ENCODE assay signal across 20 cellular contexts in the genomic region with DNA sequence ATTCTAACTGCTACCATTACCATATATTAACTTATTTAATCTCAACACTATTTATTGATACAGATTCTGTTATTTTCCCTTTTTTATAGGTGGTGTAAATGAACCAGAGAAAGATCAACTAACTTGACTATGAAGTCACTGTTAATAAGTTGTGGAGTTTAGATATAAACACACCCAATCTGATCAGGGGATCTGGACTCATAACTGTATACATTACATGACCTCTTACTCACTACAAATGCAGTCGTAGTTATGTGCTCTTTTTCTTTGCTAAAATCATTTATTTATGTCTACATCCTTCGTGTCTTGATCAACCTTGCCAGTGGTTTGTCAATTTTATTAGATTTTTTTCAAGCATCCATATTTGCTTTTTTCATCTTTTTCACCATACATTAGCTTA.
DNase-seq lines count a peak whose midpoint lies in the region; ATAC-seq and TF ChIP-seq lines count a peak whose summit lies in the region.
"Had no signal": no experiment of that assay in that cellular context is flagged by ENCODE, and none has a peak within 500 bp of the region (broad histone marks: within the 10 kb centered on the region; RNA-seq: fewer than 3 reads in every experiment).

No MANE protein-coding gene starts in this region.

- no peak overlapping the region for H3K56ac ChIP-seq in IMR-90 (ENCODE audit: extremely low read depth, insufficient read depth, low read length)

- no peak overlapping the region for H2BK20ac ChIP-seq in IMR-90 (ENCODE audit: low read depth, low read length)

- in situ Hi-C loops in IMR-90 (cut with MboI; ENCODE audit: low sequenced_read_pairs) = no loop called here
- in situ Hi-C loops in G401 (cut with HindIII; ENCODE audit: low sequenced_read_pairs) = no loop called here

- H3K4me3 ChIP-seq in IMR-90 (ENCODE audit: insufficient read depth, low read depth, low read length) (no peak overlapping the region), osteoblast (ENCODE audit: insufficient read depth, low read length) (no peak overlapping the region)
- H3K4me3 ChIP-seq: A549; BLaER1 treated with 17β-estradiol and CSF1 and Interleukin-3, amounts not matched to agents 10 nM and 100 nM had no signal

- no CpG with 5 or more reads among the region's 2 CpGs for WGBS in IMR-90 (ENCODE audit: extremely low coverage in 2 of 2, insufficient read length in 1 of 2), 2 experiments

- no peak overlapping the region for H4K91ac ChIP-seq in IMR-90 (ENCODE audit: insufficient read depth, low read depth, low read length)

- no peak overlapping the region for H3K18ac ChIP-seq in IMR-90 (ENCODE audit: low read depth, low read length)

- no peaks in the 10 kb centered on the region for H3K9me1 ChIP-seq in IMR-90 (ENCODE audit: insufficient read depth, low read length)

- CTCF ChIA-PET in IMR-90 (lab: Yijun Ruan, JAX) = no interaction called here

- H3K36me3 ChIP-seq in IMR-90 (ENCODE audit: control insufficient read depth, insufficient read depth, low read length) (no peaks in the 10 kb centered on the region), osteoblast (ENCODE audit: insufficient read depth, low read length) (no peaks in the 10 kb centered on the region)
- H3K36me3 ChIP-seq: BLaER1 treated with 17β-estradiol and CSF1 and Interleukin-3, amounts not matched to agents 10 nM and 100 nM had no signal

- intact Hi-C loops in IMR-90 (cut with micrococcal nuclease) = no loop called here

- no peak overlapping the region for H3K14ac ChIP-seq in IMR-90 (replicated peaks; ENCODE audit: low read depth, low read length)

- no peaks in the 10 kb centered on the region for H3K79me2 ChIP-seq in osteoblast (ENCODE audit: insufficient read depth, low read length)

- DNase-seq in ELR (ENCODE audit: low read depth) (peak; percentile 62), IMR-90 (peak; percentile 76), iris pigment epithelial cell (ENCODE audit: low read depth) (peak; percentile 62), osteoblast (ENCODE audit: insufficient read length, low spot score, missing footprints) (peak; percentile 36), G401 (ENCODE audit: low spot score) (no peak), DMS53 treated with DMSO at 0.1 percent for 48 hours (lab: John Stamatoyannopoulos, UW; ENCODE audit: unreplicated experiment) (no peak)
- DNase-seq: AML-193; CD4-positive, alpha-beta T cell; CD8-positive, alpha-beta memory T cell; COR-L47; DMS 273 treated with DMSO at 0.1 percent for 48 hours; DMS153; DMS53; DMS79 treated with DMSO at 0.1 percent for 48 hours; GF-D8 had no signal

- H2AK9ac ChIP-seq in IMR-90 (replicated peaks; ENCODE audit: low read depth, low read length, poor library complexity) = no peak overlapping the region

- no peak overlapping the region for H4K5ac ChIP-seq in IMR-90 (ENCODE audit: low read depth, low read length)

- H3K9ac ChIP-seq in IMR-90 (ENCODE audit: low read depth, low read length) = no peak overlapping the region
- H3K9ac ChIP-seq: BLaER1 treated with 17β-estradiol and CSF1 and Interleukin-3, amounts not matched to agents 10 nM and 100 nM had no signal

- dilution Hi-C loops in IMR-90 (cut with HindIII; ENCODE audit: low sequenced_read_pairs, unreplicated experiment) = no loop called here

- H3K9me3 ChIP-seq in IMR-90 (ENCODE audit: control insufficient read depth, insufficient read depth, low read length) (no peaks in the 10 kb centered on the region), osteoblast (ENCODE audit: low read depth, low read length) (no peaks in the 10 kb centered on the region)
- H3K9me3 ChIP-seq: A549 had no signal

- no peak overlapping the region for H2BK5ac ChIP-seq in IMR-90 (ENCODE audit: low read depth, low read length, poor library complexity, severe bottlenecking)

- TF ChIP-seq CTCF in IMR-90 (conservative IDR thresholded peaks at IDR 0.05; ENCODE audit: low read depth, low read length) (no peak), osteoblast (IDR thresholded peaks at IDR 0.05; ENCODE audit: extremely low read depth, low read depth, low read length) (no peak)

- no peaks in the 10 kb centered on the region for H3K27me3 ChIP-seq in IMR-90 (ENCODE audit: control insufficient read depth, insufficient read depth, low read length)
- no peaks in the 10 kb centered on the region for H3K27me3 ChIP-seq in osteoblast (ENCODE audit: insufficient read depth, low read length)
- H3K27me3 ChIP-seq: BLaER1 treated with 17β-estradiol and CSF1 and Interleukin-3, amounts not matched to agents 10 nM and 100 nM had no signal

- no peak overlapping the region for H3K27ac ChIP-seq in IMR-90 (ENCODE audit: insufficient read depth, low read length)
- H3K27ac ChIP-seq in osteoblast (ENCODE audit: low read depth, low read length) = no peak overlapping the region
- H3K27ac ChIP-seq: 22Rv1; A549; BLaER1 treated with 17β-estradiol and CSF1 and Interleukin-3, amounts not matched to agents 10 nM and 100 nM; C4-2B had no signal

- ATAC-seq in IMR-90 (ENCODE audit: low read depth) = peak; percentile 84
- no peak for ATAC-seq in HG03025 (IDR thresholded peaks at IDR 0.05; ENCODE audit: low FRiP score, unreplicated experiment)
- ATAC-seq: A549 had no signal

- H2AFZ ChIP-seq in IMR-90 (replicated peaks; ENCODE audit: low read length, poor library complexity) (no peak overlapping the region), osteoblast (ENCODE audit: low read length) (peak overlapping the region; percentile 15)

- H3K4ac ChIP-seq in IMR-90 (ENCODE audit: low read depth, low read length) = no peak overlapping the region

- H3K4me2 ChIP-seq in IMR-90 (ENCODE audit: low read depth, low read length) (no peak overlapping the region), osteoblast (ENCODE audit: insufficient read depth, low read length) (no peak overlapping the region)
- H3K4me2 ChIP-seq: A549; BLaER1 treated with 17β-estradiol and CSF1 and Interleukin-3, amounts not matched to agents 10 nM and 100 nM had no signal

- no peak for TF ChIP-seq POLR2A in IMR-90 (IDR thresholded peaks at IDR 0.05; ENCODE audit: low read depth, low read length)

- H4K20me1 ChIP-seq in IMR-90 (ENCODE audit: insufficient read depth, low read length) (no peaks in the 10 kb centered on the region), osteoblast (ENCODE audit: insufficient read depth, low read length) (no peaks in the 10 kb centered on the region)
- H4K20me1 ChIP-seq: BLaER1 treated with 17β-estradiol and CSF1 and Interleukin-3, amounts not matched to agents 10 nM and 100 nM had no signal

- H2BK120ac ChIP-seq in IMR-90 (ENCODE audit: low read depth, low read length) = no peak overlapping the region

- no peak overlapping the region for H3K23ac ChIP-seq in IMR-90 (ENCODE audit: low read depth, low read length)

- POLR2A ChIA-PET in IMR-90 (lab: Charles Lee; ENCODE audit: unreplicated experiment) = no interaction called here

- no peaks in the 10 kb centered on the region for H3K79me1 ChIP-seq in IMR-90 (ENCODE audit: low read depth in 1 of 2, low read length in 2 of 2)

- no peak overlapping the region for H4K8ac ChIP-seq in IMR-90 (ENCODE audit: low read depth in 2 of 2, low read length in 2 of 2)

- no TSS peak for BruUV-seq in IMR-90 (replicated peaks; lab: Mats Ljungman, UMichigan)

- H3K4me1 ChIP-seq in IMR-90 (ENCODE audit: control insufficient read depth, insufficient read depth, low read length) = no peaks in the 10 kb centered on the region
- no peaks in the 10 kb centered on the region for H3K4me1 ChIP-seq in osteoblast (ENCODE audit: insufficient read depth, low read length)
- H3K4me1 ChIP-seq: A549; BLaER1 treated with 17β-estradiol and CSF1 and Interleukin-3, amounts not matched to agents 10 nM and 100 nM had no signal

- H2AK5ac ChIP-seq in IMR-90 (ENCODE audit: low read depth, low read length) = no peak overlapping the region

- no peak for TF ChIP-seq RAD21 in IMR-90 (IDR thresholded peaks at IDR 0.05; ENCODE audit: low read length)

- H2BK15ac ChIP-seq in IMR-90 (ENCODE audit: low read depth, low read length) = no peak overlapping the region

TF ChIP-seq in IMR-90, 13 proteins besides CTCF, POLR2A, EP300 and RAD21:
- TF ChIP-seq BHLHE40 (IDR thresholded peaks at IDR 0.05; ENCODE audit: low read depth, low read length) (no peak), CHD1 (IDR thresholded peaks at IDR 0.05; ENCODE audit: low read depth, low read length) (no peak), RFX5 (IDR thresholded peaks at IDR 0.05; ENCODE audit: low read depth, low read length) (no peak), MAZ (IDR thresholded peaks at IDR 0.05; ENCODE audit: borderline replicate concordance, low read depth, low read length) (no peak), MAFK (IDR thresholded peaks at IDR 0.05; ENCODE audit: low read depth, low read length) (no peak), FOS (IDR thresholded peaks at IDR 0.05; ENCODE audit: low read depth, low read length) (no peak)
- TF ChIP-seq, protein P1, sequence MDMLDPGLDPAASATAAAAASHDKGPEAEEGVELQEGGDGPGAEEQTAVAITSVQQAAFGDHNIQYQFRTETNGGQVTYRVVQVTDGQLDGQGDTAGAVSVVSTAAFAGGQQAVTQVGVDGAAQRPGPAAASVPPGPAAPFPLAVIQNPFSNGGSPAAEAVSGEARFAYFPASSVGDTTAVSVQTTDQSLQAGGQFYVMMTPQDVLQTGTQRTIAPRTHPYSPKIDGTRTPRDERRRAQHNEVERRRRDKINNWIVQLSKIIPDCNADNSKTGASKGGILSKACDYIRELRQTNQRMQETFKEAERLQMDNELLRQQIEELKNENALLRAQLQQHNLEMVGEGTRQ (IDR thresholded peaks at IDR 0.05; ENCODE audit: low read depth, low read length) = no peak

Comparison
In these comparisons a context has a peak if more than half of its experiments do, and no peak if none do; other contexts are left out.
1. DNase-seq: peak in ELR (single experiment), IMR-90 (single experiment), iris pigment epithelial cell (single experiment) and osteoblast (single experiment); none in G401 (single experiment) and DMS53 treated with DMSO at 0.1 percent for 48 hours (single experiment).